Comparison of ENCODE assay signal across 1 cellular context in the genomic region with DNA sequence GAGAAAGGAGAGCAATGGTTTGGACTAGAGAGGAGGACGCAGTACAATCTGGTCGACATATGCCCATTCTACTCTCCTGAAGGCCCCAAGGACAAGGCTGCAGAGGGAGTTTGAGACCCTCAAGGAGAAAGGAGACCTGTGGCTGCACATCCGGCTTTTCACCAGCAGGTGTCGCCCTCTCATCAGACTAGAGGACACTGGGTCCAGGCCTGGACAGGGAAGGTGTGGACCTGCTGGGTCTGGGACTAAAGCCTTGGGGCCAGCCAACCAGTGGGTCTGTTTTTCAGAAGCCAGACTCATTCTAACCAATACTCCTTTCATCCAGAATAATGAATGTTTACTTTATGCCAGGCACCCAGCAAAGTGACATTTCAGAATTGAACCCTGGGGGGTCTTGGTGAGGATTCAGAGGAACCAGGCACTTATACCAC.
A peak's percentile ranks its signal among the peaks of the same experiment; 100 is the strongest.
TF ChIP-seq lines count a peak whose summit lies in the region.

No MANE protein-coding gene starts in this region.

TF ChIP-seq in K562, 482 proteins besides CTCF, POLR2A, EP300 and RAD21 (continued from another document and continues in another):
- TF ChIP-seq, protein P1, sequence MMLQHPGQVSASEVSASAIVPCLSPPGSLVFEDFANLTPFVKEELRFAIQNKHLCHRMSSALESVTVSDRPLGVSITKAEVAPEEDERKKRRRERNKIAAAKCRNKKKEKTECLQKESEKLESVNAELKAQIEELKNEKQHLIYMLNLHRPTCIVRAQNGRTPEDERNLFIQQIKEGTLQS (IDR thresholded peaks at IDR 0.05), result no peak; the same call in 1 of the 2 replicates
- TF ChIP-seq, protein P1 (CRISPR knock-in tag; conservative IDR thresholded peaks at IDR 0.05), result 0 out of 2 replicates have a peak, but pooled peaks have one; percentile 35
- TF ChIP-seq, protein P2, sequence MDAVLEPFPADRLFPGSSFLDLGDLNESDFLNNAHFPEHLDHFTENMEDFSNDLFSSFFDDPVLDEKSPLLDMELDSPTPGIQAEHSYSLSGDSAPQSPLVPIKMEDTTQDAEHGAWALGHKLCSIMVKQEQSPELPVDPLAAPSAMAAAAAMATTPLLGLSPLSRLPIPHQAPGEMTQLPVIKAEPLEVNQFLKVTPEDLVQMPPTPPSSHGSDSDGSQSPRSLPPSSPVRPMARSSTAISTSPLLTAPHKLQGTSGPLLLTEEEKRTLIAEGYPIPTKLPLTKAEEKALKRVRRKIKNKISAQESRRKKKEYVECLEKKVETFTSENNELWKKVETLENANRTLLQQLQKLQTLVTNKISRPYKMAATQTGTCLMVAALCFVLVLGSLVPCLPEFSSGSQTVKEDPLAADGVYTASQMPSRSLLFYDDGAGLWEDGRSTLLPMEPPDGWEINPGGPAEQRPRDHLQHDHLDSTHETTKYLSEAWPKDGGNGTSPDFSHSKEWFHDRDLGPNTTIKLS (IDR thresholded peaks at IDR 0.05; ENCODE audit: borderline replicate concordance, low read depth), result no peak
- no peak for TF ChIP-seq HNRNPUL1 (IDR thresholded peaks at IDR 0.05; ENCODE audit: low read length)
- no peak for TF ChIP-seq ZSCAN32 (CRISPR knock-in tag; IDR thresholded peaks at IDR 0.05)
- no peak for TF ChIP-seq CHD2 (IDR thresholded peaks at IDR 0.05; ENCODE audit: low read depth, low read length)
- no peak for TF ChIP-seq ZNF507 (tag; conservative IDR thresholded peaks at IDR 0.05)
- TF ChIP-seq PML (IDR thresholded peaks at IDR 0.05; ENCODE audit: low read length), result no peak
- TF ChIP-seq TBL1XR1 (IDR thresholded peaks at IDR 0.05; ENCODE audit: low read length in 2 of 2), result no peak
- no peak for TF ChIP-seq SRSF1 (IDR thresholded peaks at IDR 0.05; ENCODE audit: low read depth, low read length)
- TF ChIP-seq NFIC (IDR thresholded peaks at IDR 0.05), result 0 out of 2 replicates have a peak, but pooled peaks have one; percentile 21
- no peak for TF ChIP-seq GATA2 (CRISPR knock-in tag; IDR thresholded peaks at IDR 0.05)
- no peak for TF ChIP-seq SIX5 (IDR thresholded peaks at IDR 0.05; ENCODE audit: borderline replicate concordance in 1 of 2, insufficient read depth in 1 of 2, low read depth in 1 of 2, low read length in 2 of 2)
- TF ChIP-seq, protein P3, sequence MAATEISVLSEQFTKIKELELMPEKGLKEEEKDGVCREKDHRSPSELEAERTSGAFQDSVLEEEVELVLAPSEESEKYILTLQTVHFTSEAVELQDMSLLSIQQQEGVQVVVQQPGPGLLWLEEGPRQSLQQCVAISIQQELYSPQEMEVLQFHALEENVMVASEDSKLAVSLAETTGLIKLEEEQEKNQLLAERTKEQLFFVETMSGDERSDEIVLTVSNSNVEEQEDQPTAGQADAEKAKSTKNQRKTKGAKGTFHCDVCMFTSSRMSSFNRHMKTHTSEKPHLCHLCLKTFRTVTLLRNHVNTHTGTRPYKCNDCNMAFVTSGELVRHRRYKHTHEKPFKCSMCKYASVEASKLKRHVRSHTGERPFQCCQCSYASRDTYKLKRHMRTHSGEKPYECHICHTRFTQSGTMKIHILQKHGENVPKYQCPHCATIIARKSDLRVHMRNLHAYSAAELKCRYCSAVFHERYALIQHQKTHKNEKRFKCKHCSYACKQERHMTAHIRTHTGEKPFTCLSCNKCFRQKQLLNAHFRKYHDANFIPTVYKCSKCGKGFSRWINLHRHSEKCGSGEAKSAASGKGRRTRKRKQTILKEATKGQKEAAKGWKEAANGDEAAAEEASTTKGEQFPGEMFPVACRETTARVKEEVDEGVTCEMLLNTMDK (IDR thresholded peaks at IDR 0.05; ENCODE audit: borderline replicate concordance, insufficient read depth, low read depth, low read length, poor library complexity, severe bottlenecking), result no peak
- no peak for TF ChIP-seq U2AF1 (optimal IDR thresholded peaks at IDR 0.05; ENCODE audit: low read depth, low read length)
- TF ChIP-seq, protein P4, sequence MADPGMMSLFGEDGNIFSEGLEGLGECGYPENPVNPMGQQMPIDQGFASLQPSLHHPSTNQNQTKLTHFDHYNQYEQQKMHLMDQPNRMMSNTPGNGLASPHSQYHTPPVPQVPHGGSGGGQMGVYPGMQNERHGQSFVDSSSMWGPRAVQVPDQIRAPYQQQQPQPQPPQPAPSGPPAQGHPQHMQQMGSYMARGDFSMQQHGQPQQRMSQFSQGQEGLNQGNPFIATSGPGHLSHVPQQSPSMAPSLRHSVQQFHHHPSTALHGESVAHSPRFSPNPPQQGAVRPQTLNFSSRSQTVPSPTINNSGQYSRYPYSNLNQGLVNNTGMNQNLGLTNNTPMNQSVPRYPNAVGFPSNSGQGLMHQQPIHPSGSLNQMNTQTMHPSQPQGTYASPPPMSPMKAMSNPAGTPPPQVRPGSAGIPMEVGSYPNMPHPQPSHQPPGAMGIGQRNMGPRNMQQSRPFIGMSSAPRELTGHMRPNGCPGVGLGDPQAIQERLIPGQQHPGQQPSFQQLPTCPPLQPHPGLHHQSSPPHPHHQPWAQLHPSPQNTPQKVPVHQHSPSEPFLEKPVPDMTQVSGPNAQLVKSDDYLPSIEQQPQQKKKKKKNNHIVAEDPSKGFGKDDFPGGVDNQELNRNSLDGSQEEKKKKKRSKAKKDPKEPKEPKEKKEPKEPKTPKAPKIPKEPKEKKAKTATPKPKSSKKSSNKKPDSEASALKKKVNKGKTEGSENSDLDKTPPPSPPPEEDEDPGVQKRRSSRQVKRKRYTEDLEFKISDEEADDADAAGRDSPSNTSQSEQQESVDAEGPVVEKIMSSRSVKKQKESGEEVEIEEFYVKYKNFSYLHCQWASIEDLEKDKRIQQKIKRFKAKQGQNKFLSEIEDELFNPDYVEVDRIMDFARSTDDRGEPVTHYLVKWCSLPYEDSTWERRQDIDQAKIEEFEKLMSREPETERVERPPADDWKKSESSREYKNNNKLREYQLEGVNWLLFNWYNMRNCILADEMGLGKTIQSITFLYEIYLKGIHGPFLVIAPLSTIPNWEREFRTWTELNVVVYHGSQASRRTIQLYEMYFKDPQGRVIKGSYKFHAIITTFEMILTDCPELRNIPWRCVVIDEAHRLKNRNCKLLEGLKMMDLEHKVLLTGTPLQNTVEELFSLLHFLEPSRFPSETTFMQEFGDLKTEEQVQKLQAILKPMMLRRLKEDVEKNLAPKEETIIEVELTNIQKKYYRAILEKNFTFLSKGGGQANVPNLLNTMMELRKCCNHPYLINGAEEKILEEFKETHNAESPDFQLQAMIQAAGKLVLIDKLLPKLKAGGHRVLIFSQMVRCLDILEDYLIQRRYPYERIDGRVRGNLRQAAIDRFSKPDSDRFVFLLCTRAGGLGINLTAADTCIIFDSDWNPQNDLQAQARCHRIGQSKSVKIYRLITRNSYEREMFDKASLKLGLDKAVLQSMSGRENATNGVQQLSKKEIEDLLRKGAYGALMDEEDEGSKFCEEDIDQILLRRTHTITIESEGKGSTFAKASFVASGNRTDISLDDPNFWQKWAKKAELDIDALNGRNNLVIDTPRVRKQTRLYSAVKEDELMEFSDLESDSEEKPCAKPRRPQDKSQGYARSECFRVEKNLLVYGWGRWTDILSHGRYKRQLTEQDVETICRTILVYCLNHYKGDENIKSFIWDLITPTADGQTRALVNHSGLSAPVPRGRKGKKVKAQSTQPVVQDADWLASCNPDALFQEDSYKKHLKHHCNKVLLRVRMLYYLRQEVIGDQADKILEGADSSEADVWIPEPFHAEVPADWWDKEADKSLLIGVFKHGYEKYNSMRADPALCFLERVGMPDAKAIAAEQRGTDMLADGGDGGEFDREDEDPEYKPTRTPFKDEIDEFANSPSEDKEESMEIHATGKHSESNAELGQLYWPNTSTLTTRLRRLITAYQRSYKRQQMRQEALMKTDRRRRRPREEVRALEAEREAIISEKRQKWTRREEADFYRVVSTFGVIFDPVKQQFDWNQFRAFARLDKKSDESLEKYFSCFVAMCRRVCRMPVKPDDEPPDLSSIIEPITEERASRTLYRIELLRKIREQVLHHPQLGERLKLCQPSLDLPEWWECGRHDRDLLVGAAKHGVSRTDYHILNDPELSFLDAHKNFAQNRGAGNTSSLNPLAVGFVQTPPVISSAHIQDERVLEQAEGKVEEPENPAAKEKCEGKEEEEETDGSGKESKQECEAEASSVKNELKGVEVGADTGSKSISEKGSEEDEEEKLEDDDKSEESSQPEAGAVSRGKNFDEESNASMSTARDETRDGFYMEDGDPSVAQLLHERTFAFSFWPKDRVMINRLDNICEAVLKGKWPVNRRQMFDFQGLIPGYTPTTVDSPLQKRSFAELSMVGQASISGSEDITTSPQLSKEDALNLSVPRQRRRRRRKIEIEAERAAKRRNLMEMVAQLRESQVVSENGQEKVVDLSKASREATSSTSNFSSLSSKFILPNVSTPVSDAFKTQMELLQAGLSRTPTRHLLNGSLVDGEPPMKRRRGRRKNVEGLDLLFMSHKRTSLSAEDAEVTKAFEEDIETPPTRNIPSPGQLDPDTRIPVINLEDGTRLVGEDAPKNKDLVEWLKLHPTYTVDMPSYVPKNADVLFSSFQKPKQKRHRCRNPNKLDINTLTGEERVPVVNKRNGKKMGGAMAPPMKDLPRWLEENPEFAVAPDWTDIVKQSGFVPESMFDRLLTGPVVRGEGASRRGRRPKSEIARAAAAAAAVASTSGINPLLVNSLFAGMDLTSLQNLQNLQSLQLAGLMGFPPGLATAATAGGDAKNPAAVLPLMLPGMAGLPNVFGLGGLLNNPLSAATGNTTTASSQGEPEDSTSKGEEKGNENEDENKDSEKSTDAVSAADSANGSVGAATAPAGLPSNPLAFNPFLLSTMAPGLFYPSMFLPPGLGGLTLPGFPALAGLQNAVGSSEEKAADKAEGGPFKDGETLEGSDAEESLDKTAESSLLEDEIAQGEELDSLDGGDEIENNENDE (IDR thresholded peaks at IDR 0.05; ENCODE audit: low read depth, low read length), result no peak
- TF ChIP-seq PTTG1 (tag; IDR thresholded peaks at IDR 0.05; ENCODE audit: low read depth), result no peak
- TF ChIP-seq MAFG (tag; conservative IDR thresholded peaks at IDR 0.05), result no peak
- peak; percentile 63; the same call in 1 of the 2 replicates for TF ChIP-seq RB1 (IDR thresholded peaks at IDR 0.05; ENCODE audit: low read depth)
- TF ChIP-seq, protein P5, sequence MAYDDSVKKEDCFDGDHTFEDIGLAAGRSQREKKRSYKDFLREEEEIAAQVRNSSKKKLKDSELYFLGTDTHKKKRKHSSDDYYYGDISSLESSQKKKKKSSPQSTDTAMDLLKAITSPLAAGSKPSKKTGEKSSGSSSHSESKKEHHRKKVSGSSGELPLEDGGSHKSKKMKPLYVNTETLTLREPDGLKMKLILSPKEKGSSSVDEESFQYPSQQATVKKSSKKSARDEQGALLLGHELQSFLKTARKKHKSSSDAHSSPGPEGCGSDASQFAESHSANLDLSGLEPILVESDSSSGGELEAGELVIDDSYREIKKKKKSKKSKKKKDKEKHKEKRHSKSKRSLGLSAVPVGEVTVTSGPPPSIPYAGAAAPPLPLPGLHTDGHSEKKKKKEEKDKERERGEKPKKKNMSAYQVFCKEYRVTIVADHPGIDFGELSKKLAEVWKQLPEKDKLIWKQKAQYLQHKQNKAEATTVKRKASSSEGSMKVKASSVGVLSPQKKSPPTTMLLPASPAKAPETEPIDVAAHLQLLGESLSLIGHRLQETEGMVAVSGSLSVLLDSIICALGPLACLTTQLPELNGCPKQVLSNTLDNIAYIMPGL (CRISPR knock-in tag; IDR thresholded peaks at IDR 0.05), result no peak
- no peak for TF ChIP-seq ZNF644 (tag; IDR thresholded peaks at IDR 0.05; ENCODE audit: low read depth)
- no peak; the same call in 1 of the 2 replicates for TF ChIP-seq SOX6 (IDR thresholded peaks at IDR 0.05)
- no peak for TF ChIP-seq RBM22 (IDR thresholded peaks at IDR 0.05; ENCODE audit: low read depth, low read length, poor library complexity, severe bottlenecking)
- no peak; the same call in 1 of the 2 replicates for TF ChIP-seq EP400 (IDR thresholded peaks at IDR 0.05)
- TF ChIP-seq ZNF134 (CRISPR knock-in tag; conservative IDR thresholded peaks at IDR 0.05), result no peak
- TF ChIP-seq, protein P6, sequence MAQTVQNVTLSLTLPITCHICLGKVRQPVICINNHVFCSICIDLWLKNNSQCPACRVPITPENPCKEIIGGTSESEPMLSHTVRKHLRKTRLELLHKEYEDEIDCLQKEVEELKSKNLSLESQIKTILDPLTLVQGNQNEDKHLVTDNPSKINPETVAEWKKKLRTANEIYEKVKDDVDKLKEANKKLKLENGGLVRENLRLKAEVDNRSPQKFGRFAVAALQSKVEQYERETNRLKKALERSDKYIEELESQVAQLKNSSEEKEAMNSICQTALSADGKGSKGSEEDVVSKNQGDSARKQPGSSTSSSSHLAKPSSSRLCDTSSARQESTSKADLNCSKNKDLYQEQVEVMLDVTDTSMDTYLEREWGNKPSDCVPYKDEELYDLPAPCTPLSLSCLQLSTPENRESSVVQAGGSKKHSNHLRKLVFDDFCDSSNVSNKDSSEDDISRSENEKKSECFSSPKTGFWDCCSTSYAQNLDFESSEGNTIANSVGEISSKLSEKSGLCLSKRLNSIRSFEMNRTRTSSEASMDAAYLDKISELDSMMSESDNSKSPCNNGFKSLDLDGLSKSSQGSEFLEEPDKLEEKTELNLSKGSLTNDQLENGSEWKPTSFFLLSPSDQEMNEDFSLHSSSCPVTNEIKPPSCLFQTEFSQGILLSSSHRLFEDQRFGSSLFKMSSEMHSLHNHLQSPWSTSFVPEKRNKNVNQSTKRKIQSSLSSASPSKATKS (CRISPR knock-in tag; IDR thresholded peaks at IDR 0.05), result no peak
- TF ChIP-seq TEAD4 (IDR thresholded peaks at IDR 0.05; ENCODE audit: low read length), result no peak
- TF ChIP-seq TEAD4 (CRISPR knock-in tag; IDR thresholded peaks at IDR 0.05; ENCODE audit: borderline replicate concordance), result no peak
- TF ChIP-seq, protein P7, sequence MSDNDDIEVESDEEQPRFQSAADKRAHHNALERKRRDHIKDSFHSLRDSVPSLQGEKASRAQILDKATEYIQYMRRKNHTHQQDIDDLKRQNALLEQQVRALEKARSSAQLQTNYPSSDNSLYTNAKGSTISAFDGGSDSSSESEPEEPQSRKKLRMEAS (CRISPR knock-in tag; IDR thresholded peaks at IDR 0.05), result no peak
- no peak for TF ChIP-seq CBX3 (IDR thresholded peaks at IDR 0.05; ENCODE audit: borderline replicate concordance in 1 of 2, low read length in 2 of 2)
- TF ChIP-seq SUPT5H (IDR thresholded peaks at IDR 0.05), result no peak
- TF ChIP-seq, protein P8, sequence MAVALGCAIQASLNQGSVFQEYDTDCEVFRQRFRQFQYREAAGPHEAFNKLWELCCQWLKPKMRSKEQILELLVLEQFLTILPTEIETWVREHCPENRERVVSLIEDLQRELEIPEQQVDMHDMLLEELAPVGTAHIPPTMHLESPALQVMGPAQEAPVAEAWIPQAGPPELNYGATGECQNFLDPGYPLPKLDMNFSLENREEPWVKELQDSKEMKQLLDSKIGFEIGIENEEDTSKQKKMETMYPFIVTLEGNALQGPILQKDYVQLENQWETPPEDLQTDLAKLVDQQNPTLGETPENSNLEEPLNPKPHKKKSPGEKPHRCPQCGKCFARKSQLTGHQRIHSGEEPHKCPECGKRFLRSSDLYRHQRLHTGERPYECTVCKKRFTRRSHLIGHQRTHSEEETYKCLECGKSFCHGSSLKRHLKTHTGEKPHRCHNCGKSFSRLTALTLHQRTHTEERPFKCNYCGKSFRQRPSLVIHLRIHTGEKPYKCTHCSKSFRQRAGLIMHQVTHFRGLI (CRISPR knock-in tag; IDR thresholded peaks at IDR 0.05), result no peak
